ENCODE assay signal across 24 cellular contexts in the genomic region with DNA sequence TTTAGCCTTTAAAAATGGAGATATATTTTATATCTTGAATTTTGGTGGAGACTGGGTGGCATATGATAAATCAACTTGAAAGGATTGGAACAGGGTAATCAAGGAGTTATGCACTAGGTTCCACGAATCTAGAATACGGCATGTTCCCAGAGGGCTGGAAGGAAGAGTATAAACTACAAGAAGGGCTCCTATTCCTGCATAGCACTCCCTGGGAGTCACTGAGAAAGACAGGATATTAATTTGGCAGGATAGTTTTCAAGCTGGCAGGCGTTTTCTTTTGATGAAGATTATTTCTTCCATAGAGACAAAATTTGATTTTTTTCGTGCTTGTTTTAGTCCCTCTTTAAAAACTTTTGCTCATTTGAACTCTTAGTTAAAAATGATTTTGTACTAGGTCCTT.
DNase-seq lines count a peak whose midpoint lies in the region; ATAC-seq and TF ChIP-seq lines count a peak whose summit lies in the region.
"Had no signal": no experiment of that assay in that cellular context is flagged by ENCODE, and none has a peak within 500 bp of the region (broad histone marks: within the 10 kb centered on the region; RNA-seq: fewer than 3 reads in every experiment).

No MANE protein-coding gene starts in this region.

- no peak overlapping the region for H3K27ac Mint-ChIP-seq in naive thymus-derived CD4-positive, alpha-beta T cell
- H3K27ac Mint-ChIP-seq: CD14-positive monocyte; CD4-positive, alpha-beta memory T cell; CD4-positive, CD25-positive, alpha-beta regulatory T cell; CD8-positive, alpha-beta memory T cell had no signal

- H3K9me2 ChIP-seq in OCI-LY7 (ENCODE audit: insufficient read depth, low read length) (no peaks in the 10 kb centered on the region), SK-N-SH (peaks cover 6% of the 10 kb centered on the region; the same call in 1 of the 2 replicates)

- intact Hi-C loops in left ventricle myocardium inferior (cut with micrococcal nuclease) (no loop called here), Right ventricle myocardium inferior (cut with DNase I) (no loop called here), OCI-LY7 (cut with micrococcal nuclease; ENCODE audit: unreplicated experiment) (no loop called here)
- intact Hi-C loops in naive thymus-derived CD4-positive, alpha-beta T cell (cut with micrococcal nuclease), result no loop called here

- no peaks in the 10 kb centered on the region for H3K36me3 Mint-ChIP-seq in naive thymus-derived CD4-positive, alpha-beta T cell
- H3K36me3 Mint-ChIP-seq: CD14-positive monocyte; CD4-positive, alpha-beta memory T cell; CD4-positive, CD25-positive, alpha-beta regulatory T cell; CD8-positive, alpha-beta memory T cell had no signal

- ATAC-seq in Right ventricle myocardium inferior, result no peak
- ATAC-seq in naive thymus-derived CD4-positive, alpha-beta T cell, result no peak

- no peak overlapping the region for H3K4me3 Mint-ChIP-seq in naive thymus-derived CD4-positive, alpha-beta T cell
- H3K4me3 Mint-ChIP-seq: CD14-positive monocyte; CD4-positive, alpha-beta memory T cell; CD4-positive, CD25-positive, alpha-beta regulatory T cell; CD8-positive, alpha-beta memory T cell had no signal

- H4K20me1 ChIP-seq in OCI-LY7 (ENCODE audit: insufficient read depth, low read length) (no peaks in the 10 kb centered on the region), SK-N-SH (ENCODE audit: insufficient read depth) (no peaks in the 10 kb centered on the region)
- H4K20me1 ChIP-seq: BLaER1 had no signal

- H3K27me3 Mint-ChIP-seq in naive thymus-derived CD4-positive, alpha-beta T cell, result peaks cover 0 to 17% (median 7%) of the 10 kb centered on the region in 5 donors
- H3K27me3 Mint-ChIP-seq: CD4-positive, CD25-positive, alpha-beta regulatory T cell; CD8-positive, alpha-beta memory T cell had no signal

- H3K9me3 ChIP-seq in left ventricle myocardium inferior (replicated peaks) (no peaks in the 10 kb centered on the region), OCI-LY7 (ENCODE audit: low read length) (no peaks in the 10 kb centered on the region), SK-N-SH (no peaks in the 10 kb centered on the region)
- H3K9me3 ChIP-seq in naive thymus-derived CD4-positive, alpha-beta T cell (ENCODE audit: control insufficient read depth in 2 of 3, low read length in 3 of 3), result no peaks in the 10 kb centered on the region
- H3K9me3 ChIP-seq: BE2C, BLaER1 had no signal

- TF ChIP-seq CTCF in left ventricle myocardium inferior (IDR thresholded peaks at IDR 0.05; ENCODE audit: borderline replicate concordance) (no peak), OCI-LY7 (conservative IDR thresholded peaks at IDR 0.05; ENCODE audit: low read length) (no peak), SK-N-SH (IDR thresholded peaks at IDR 0.05) (no peak)

- CTCF ChIA-PET in OCI-LY7 (lab: Charles Lee; ENCODE audit: unreplicated experiment) (no interaction called here), SK-N-SH (lab: Yijun Ruan, JAX) (no interaction called here)
- CTCF ChIA-PET in naive thymus-derived CD4-positive, alpha-beta T cell (lab: Charles Lee), result no interaction called here

- no peak for TF ChIP-seq RAD21 in SK-N-SH (IDR thresholded peaks at IDR 0.05; ENCODE audit: low read length)

- H3K36me3 ChIP-seq in left ventricle myocardium inferior (no peaks in the 10 kb centered on the region), OCI-LY7 (ENCODE audit: insufficient read depth, low read length) (no peaks in the 10 kb centered on the region), SK-N-SH (replicated peaks in 1 of 2; ENCODE audit: control insufficient read depth in 1 of 2, insufficient read depth in 2 of 2, low read length in 1 of 2) (no peaks in the 10 kb centered on the region)
- no peaks in the 10 kb centered on the region for H3K36me3 ChIP-seq in naive thymus-derived CD4-positive, alpha-beta T cell (ENCODE audit: control insufficient read depth in 2 of 3, insufficient read depth in 3 of 3, low read length in 3 of 3)
- H3K36me3 ChIP-seq: BE2C, BLaER1 had no signal

- BruUV-seq in OCI-LY7 (replicated peaks; lab: Mats Ljungman, UMichigan), result no TSS peak

- DNase-seq in left ventricle myocardium inferior (no peak), Right ventricle myocardium inferior (ENCODE audit: missing footprints) (no peak), NCI-H446 (lab: John Stamatoyannopoulos, UW) (peak; percentile 16 to 17), OCI-LY7 (ENCODE audit: low spot score) (no peak), cerebellum (ENCODE audit: low spot score) (peak; percentile 53), erythroblast (lab: John Stamatoyannopoulos, UW) (no peak), SK-N-SH (no peak)
- no peak for DNase-seq in naive thymus-derived CD4-positive, alpha-beta T cell
- DNase-seq: 8988T; ACHN; BE2C; CD4-positive, alpha-beta memory T cell; CD4-positive, CD25-positive, alpha-beta regulatory T cell; CD8-positive, alpha-beta memory T cell; COR-L47; DMS 273 treated with DMSO at 0.1 percent for 48 hours; DMS153; DMS53; DMS79; DND-41; EL; GF-D8 had no signal

- no peaks in the 10 kb centered on the region for H3F3A ChIP-seq in SK-N-SH (replicated peaks; ENCODE audit: insufficient read depth)

- H3K4me1 ChIP-seq in left ventricle myocardium inferior (peaks cover 10% of the 10 kb centered on the region), OCI-LY7 (ENCODE audit: insufficient read depth, low read length, poor library complexity, severe bottlenecking) (peaks cover 3% of the 10 kb centered on the region), SK-N-SH (ENCODE audit: control insufficient read depth in 1 of 2, insufficient read depth in 2 of 2, low read depth in 1 of 2, low read length in 1 of 2) (no peaks in the 10 kb centered on the region)
- H3K4me1 ChIP-seq in naive thymus-derived CD4-positive, alpha-beta T cell (ENCODE audit: control insufficient read depth in 2 of 2, insufficient read depth in 2 of 2, low read length in 2 of 2), result no peaks in the 10 kb centered on the region
- H3K4me1 ChIP-seq: BE2C, BLaER1 had no signal

- H3K27me3 ChIP-seq in left ventricle myocardium inferior (ENCODE audit: low read depth), result no peaks in the 10 kb centered on the region
- 0 out of 2 replicates have a peak, but pooled peaks cover 8% of the 10 kb centered on the region for H3K27me3 ChIP-seq in SK-N-SH (ENCODE audit: insufficient read depth)
- H3K27me3 ChIP-seq in naive thymus-derived CD4-positive, alpha-beta T cell (ENCODE audit: control insufficient read depth in 2 of 2, insufficient read depth in 2 of 2, low read length in 2 of 2), result no peaks in the 10 kb centered on the region
- H3K27me3 ChIP-seq: BE2C, BLaER1 had no signal

- H2AFZ ChIP-seq in OCI-LY7 (ENCODE audit: low read length) (peak overlapping the region; percentile 5; the same call in 1 of the 2 replicates), SK-N-SH (ENCODE audit: low read depth) (no peak overlapping the region)

- H3K4me2 ChIP-seq in OCI-LY7 (ENCODE audit: low read length) (no peak overlapping the region), SK-N-SH (no peak overlapping the region)
- H3K4me2 ChIP-seq: BLaER1 had no signal

- POLR2A ChIA-PET in OCI-LY7 (lab: Charles Lee) (no interaction called here), SK-N-SH (lab: Yijun Ruan, JAX) (no interaction called here)
- POLR2A ChIA-PET in naive thymus-derived CD4-positive, alpha-beta T cell (lab: Charles Lee), result no interaction called here

- no peak for TF ChIP-seq EP300 in SK-N-SH (IDR thresholded peaks at IDR 0.05; ENCODE audit: borderline replicate concordance in 1 of 2, low read depth in 1 of 2, low read length in 1 of 2)

- no peak overlapping the region for H3K4me3 ChIP-seq in left ventricle myocardium inferior
- no peak overlapping the region for H3K4me3 ChIP-seq in OCI-LY7 (ENCODE audit: low read depth, low read length, poor library complexity, severe bottlenecking)
- H3K4me3 ChIP-seq in SK-N-SH (ENCODE audit: low read depth in 2 of 2, low read length in 1 of 2), result no peak overlapping the region
- no peak overlapping the region for H3K4me3 ChIP-seq in naive thymus-derived CD4-positive, alpha-beta T cell (ENCODE audit: low read length)
- H3K4me3 ChIP-seq: BLaER1 had no signal

- H3K27ac ChIP-seq in left ventricle myocardium inferior (replicated peaks) (peak overlapping the region; percentile 69), OCI-LY7 (ENCODE audit: low read depth, low read length, poor library complexity, severe bottlenecking) (no peak overlapping the region), SK-N-SH (ENCODE audit: low read depth in 2 of 2, low read length in 1 of 2) (no peak overlapping the region)
- H3K27ac ChIP-seq in naive thymus-derived CD4-positive, alpha-beta T cell (ENCODE audit: low read depth, low read length), result no peak overlapping the region
- H3K27ac ChIP-seq: BLaER1 had no signal

- H3K4me1 Mint-ChIP-seq in naive thymus-derived CD4-positive, alpha-beta T cell, result no peaks in the 10 kb centered on the region
- H3K4me1 Mint-ChIP-seq: CD14-positive monocyte; CD4-positive, alpha-beta memory T cell; CD4-positive, CD25-positive, alpha-beta regulatory T cell; CD8-positive, alpha-beta memory T cell had no signal

- 11% methylated on average over 4 of the region's 4 CpGs for WGBS in SK-N-SH (ENCODE audit: low lambda C conversion rate)

- H3K79me2 ChIP-seq in OCI-LY7 (ENCODE audit: insufficient read depth, low read depth, low read length), result no peaks in the 10 kb centered on the region
- H3K79me2 ChIP-seq in SK-N-SH (ENCODE audit: insufficient read depth), result no peaks in the 10 kb centered on the region

- no peak for TF ChIP-seq POLR2A in erythroblast (IDR thresholded peaks at IDR 0.05; ENCODE audit: low read length)

- no peak overlapping the region for H3K9ac ChIP-seq in SK-N-SH
- H3K9ac ChIP-seq: BLaER1 had no signal

- H3K9me3 Mint-ChIP-seq in naive thymus-derived CD4-positive, alpha-beta T cell, result peaks cover 0 to 5% (median 0%) of the 10 kb centered on the region in 11 donors

TF ChIP-seq in SK-N-SH, 30 proteins besides CTCF, POLR2A, EP300 and RAD21:
- TF ChIP-seq SMC3 (IDR thresholded peaks at IDR 0.05; ENCODE audit: low read depth, low read length) (no peak), NRF1 (IDR thresholded peaks at IDR 0.05; ENCODE audit: low read depth, low read length) (no peak), RFX5 (IDR thresholded peaks at IDR 0.05; ENCODE audit: low read length) (no peak), GABPA (IDR thresholded peaks at IDR 0.05; ENCODE audit: low read depth) (no peak)
- TF ChIP-seq, protein P1, sequence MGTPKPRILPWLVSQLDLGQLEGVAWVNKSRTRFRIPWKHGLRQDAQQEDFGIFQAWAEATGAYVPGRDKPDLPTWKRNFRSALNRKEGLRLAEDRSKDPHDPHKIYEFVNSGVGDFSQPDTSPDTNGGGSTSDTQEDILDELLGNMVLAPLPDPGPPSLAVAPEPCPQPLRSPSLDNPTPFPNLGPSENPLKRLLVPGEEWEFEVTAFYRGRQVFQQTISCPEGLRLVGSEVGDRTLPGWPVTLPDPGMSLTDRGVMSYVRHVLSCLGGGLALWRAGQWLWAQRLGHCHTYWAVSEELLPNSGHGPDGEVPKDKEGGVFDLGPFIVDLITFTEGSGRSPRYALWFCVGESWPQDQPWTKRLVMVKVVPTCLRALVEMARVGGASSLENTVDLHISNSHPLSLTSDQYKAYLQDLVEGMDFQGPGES (IDR thresholded peaks at IDR 0.05; ENCODE audit: low read depth, low read length), result no peak

Comparison
In these comparisons a context has a peak if more than half of its experiments do, and no peak if none do; other contexts are left out.
1. DNase-seq: peak in NCI-H446 (2 of 2) and cerebellum (single experiment); none in left ventricle myocardium inferior (single experiment), Right ventricle myocardium inferior (single experiment), OCI-LY7 (single experiment), erythroblast (0 of 2), SK-N-SH (single experiment) and naive thymus-derived CD4-positive, alpha-beta T cell (0 of 9).